In the genomic region with DNA sequence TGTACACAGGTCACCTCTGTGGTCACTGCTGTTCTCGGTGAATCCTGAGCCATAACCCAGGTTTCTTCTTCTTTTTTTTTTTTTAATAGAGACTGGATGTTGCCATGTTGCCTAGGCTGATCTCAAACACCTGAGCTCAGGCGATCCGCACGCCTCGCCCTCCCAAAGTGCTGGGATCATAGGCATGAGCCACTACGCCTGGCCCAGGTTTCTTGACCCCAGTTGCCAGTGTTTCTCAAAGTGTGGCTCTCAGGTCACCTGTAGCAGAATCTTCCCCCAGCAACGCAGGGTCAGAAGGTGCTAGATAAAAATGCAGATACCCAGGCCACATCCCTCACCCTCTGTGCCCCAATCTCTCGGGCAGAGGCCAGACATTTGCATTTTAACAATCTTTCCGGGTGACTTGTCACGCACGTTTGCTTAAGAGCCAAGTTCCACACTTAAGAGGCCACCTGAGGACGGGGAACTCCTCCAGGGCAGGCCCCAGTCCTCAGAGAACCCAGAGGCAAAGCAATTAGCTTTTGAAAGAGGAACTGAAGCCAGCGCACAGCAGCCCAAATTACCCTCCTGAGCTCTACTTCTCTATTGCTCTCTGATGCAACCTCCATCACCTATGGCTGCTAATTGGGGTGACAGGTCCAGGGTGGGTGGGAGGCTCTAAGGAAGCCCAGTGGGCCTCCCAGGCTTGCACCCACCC, we compare ENCODE assay signal across 1 cellular context.
A peak's percentile ranks its signal among the peaks of the same experiment; 100 is the strongest.
TF ChIP-seq lines count a peak whose summit lies in the region.

No MANE protein-coding gene starts in this region.

TF ChIP-seq in GM12878, 131 proteins besides CTCF, POLR2A, EP300 and RAD21 (continued from another document and continues in another):
- TF ChIP-seq ZNF384 (IDR thresholded peaks at IDR 0.05; ENCODE audit: borderline replicate concordance, low read depth, low read length) (0 out of 2 replicates have a peak, but pooled peaks have one; percentile 7), SIX5 (IDR thresholded peaks at IDR 0.05; ENCODE audit: low read depth, low read length, severe bottlenecking) (no peak), HDAC2 (IDR thresholded peaks at IDR 0.05) (no peak), GATAD2B (conservative IDR thresholded peaks at IDR 0.05; ENCODE audit: low read depth) (peak; percentile 89), ZZZ3 (IDR thresholded peaks at IDR 0.05; ENCODE audit: control insufficient read depth, insufficient read length, low read depth) (no peak), SREBF1 (IDR thresholded peaks at IDR 0.05; ENCODE audit: low read length) (peak; percentile 59), CREM (IDR thresholded peaks at IDR 0.05; ENCODE audit: low read depth) (0 out of 2 replicates have a peak, but pooled peaks have one; percentile 34), IRF4 (IDR thresholded peaks at IDR 0.05; ENCODE audit: low read depth, low read length) (peak; percentile 94), ATF7 (IDR thresholded peaks at IDR 0.05; ENCODE audit: low read depth) (peak; percentile 74), MEF2B (IDR thresholded peaks at IDR 0.05; ENCODE audit: partially characterized antibody, poor library complexity, severe bottlenecking) (peak; percentile 91), TCF3 (IDR thresholded peaks at IDR 0.05; ENCODE audit: borderline replicate concordance, insufficient read depth, low read depth, low read length) (peak; percentile 52; the same call in 1 of the 2 replicates), LARP7 (IDR thresholded peaks at IDR 0.05) (no peak), SP1 (IDR thresholded peaks at IDR 0.05; ENCODE audit: low read depth, low read length) (peak; percentile 46), NR2C2 (IDR thresholded peaks at IDR 0.05; ENCODE audit: borderline replicate concordance, control insufficient read depth, insufficient read length, low read depth) (no peak), PAX8 (IDR thresholded peaks at IDR 0.05) (no peak), RELA (IDR thresholded peaks at IDR 0.05; ENCODE audit: borderline replicate concordance, partially characterized antibody) (peak; percentile 90), BACH1 (IDR thresholded peaks at IDR 0.05; ENCODE audit: borderline replicate concordance) (peak; percentile 88; the same call in 1 of the 2 replicates), CBX3 (IDR thresholded peaks at IDR 0.05; ENCODE audit: borderline replicate concordance, low read depth) (no peak), RBBP5 (conservative IDR thresholded peaks at IDR 0.05) (no peak), CHD2 (IDR thresholded peaks at IDR 0.05; ENCODE audit: borderline replicate concordance, low read depth, low read length) (peak; percentile 79; the same call in 1 of the 2 replicates), FOXM1 (IDR thresholded peaks at IDR 0.05; ENCODE audit: low read depth, low read length) (peak; percentile 60; the same call in 1 of the 2 replicates), ZNF274 (IDR thresholded peaks at IDR 0.05; ENCODE audit: insufficient read depth, insufficient read length) (no peak), STAT1 (conservative IDR thresholded peaks at IDR 0.05) (no peak), SIN3A (IDR thresholded peaks at IDR 0.05; ENCODE audit: low read depth, low read length) (peak; percentile 20; the same call in 1 of the 2 replicates), ESRRA (IDR thresholded peaks at IDR 0.05; ENCODE audit: low read length) (no peak), GABPA (IDR thresholded peaks at IDR 0.05; ENCODE audit: low read depth) (no peak), HDAC6 (IDR thresholded peaks at IDR 0.05; ENCODE audit: unreplicated experiment) (no peak), POLR2AphosphoS5 (IDR thresholded peaks at IDR 0.05; ENCODE audit: low read length) (no peak; the same call in 1 of the 2 replicates), NRF1 (conservative IDR thresholded peaks at IDR 0.05; ENCODE audit: low read depth, low read length) (no peak), KLF5 (IDR thresholded peaks at IDR 0.05; ENCODE audit: partially characterized antibody) (no peak), BHLHE40 (IDR thresholded peaks at IDR 0.05; ENCODE audit: borderline replicate concordance in 1 of 2, low read depth in 2 of 2, low read length in 1 of 2) (peak; percentile 97 to 98), BRCA1 (IDR thresholded peaks at IDR 0.05; ENCODE audit: low read depth, low read length) (no peak), SRF (IDR thresholded peaks at IDR 0.05; ENCODE audit: low read depth in 2 of 2, low read length in 2 of 2) (no peak), CHD1 (IDR thresholded peaks at IDR 0.05; ENCODE audit: low read depth, low read length) (no peak), MYB (IDR thresholded peaks at IDR 0.05; ENCODE audit: borderline replicate concordance, low read depth, low read length) (0 out of 2 replicates have a peak, but pooled peaks have one; percentile 11), SMAD1 (IDR thresholded peaks at IDR 0.05; ENCODE audit: low read depth, partially characterized antibody) (no peak), CEBPB (IDR thresholded peaks at IDR 0.05; ENCODE audit: borderline replicate concordance in 1 of 2, low read depth in 2 of 2, low read length in 2 of 2) (peak in 1 of 2 experiments; percentile 67; a peak in 2 of 4 replicates), TARDBP (IDR thresholded peaks at IDR 0.05; ENCODE audit: borderline replicate concordance) (no peak)
- TF ChIP-seq, protein P1, sequence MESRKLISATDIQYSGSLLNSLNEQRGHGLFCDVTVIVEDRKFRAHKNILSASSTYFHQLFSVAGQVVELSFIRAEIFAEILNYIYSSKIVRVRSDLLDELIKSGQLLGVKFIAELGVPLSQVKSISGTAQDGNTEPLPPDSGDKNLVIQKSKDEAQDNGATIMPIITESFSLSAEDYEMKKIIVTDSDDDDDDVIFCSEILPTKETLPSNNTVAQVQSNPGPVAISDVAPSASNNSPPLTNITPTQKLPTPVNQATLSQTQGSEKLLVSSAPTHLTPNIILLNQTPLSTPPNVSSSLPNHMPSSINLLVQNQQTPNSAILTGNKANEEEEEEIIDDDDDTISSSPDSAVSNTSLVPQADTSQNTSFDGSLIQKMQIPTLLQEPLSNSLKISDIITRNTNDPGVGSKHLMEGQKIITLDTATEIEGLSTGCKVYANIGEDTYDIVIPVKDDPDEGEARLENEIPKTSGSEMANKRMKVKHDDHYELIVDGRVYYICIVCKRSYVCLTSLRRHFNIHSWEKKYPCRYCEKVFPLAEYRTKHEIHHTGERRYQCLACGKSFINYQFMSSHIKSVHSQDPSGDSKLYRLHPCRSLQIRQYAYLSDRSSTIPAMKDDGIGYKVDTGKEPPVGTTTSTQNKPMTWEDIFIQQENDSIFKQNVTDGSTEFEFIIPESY (IDR thresholded peaks at IDR 0.05): no peak
- TF ChIP-seq, protein P2, sequence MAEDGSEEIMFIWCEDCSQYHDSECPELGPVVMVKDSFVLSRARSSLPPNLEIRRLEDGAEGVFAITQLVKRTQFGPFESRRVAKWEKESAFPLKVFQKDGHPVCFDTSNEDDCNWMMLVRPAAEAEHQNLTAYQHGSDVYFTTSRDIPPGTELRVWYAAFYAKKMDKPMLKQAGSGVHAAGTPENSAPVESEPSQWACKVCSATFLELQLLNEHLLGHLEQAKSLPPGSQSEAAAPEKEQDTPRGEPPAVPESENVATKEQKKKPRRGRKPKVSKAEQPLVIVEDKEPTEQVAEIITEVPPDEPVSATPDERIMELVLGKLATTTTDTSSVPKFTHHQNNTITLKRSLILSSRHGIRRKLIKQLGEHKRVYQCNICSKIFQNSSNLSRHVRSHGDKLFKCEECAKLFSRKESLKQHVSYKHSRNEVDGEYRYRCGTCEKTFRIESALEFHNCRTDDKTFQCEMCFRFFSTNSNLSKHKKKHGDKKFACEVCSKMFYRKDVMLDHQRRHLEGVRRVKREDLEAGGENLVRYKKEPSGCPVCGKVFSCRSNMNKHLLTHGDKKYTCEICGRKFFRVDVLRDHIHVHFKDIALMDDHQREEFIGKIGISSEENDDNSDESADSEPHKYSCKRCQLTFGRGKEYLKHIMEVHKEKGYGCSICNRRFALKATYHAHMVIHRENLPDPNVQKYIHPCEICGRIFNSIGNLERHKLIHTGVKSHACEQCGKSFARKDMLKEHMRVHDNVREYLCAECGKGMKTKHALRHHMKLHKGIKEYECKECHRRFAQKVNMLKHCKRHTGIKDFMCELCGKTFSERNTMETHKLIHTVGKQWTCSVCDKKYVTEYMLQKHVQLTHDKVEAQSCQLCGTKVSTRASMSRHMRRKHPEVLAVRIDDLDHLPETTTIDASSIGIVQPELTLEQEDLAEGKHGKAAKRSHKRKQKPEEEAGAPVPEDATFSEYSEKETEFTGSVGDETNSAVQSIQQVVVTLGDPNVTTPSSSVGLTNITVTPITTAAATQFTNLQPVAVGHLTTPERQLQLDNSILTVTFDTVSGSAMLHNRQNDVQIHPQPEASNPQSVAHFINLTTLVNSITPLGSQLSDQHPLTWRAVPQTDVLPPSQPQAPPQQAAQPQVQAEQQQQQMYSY (CRISPR knock-in tag; IDR thresholded peaks at IDR 0.05): no peak
- TF ChIP-seq, protein P3, sequence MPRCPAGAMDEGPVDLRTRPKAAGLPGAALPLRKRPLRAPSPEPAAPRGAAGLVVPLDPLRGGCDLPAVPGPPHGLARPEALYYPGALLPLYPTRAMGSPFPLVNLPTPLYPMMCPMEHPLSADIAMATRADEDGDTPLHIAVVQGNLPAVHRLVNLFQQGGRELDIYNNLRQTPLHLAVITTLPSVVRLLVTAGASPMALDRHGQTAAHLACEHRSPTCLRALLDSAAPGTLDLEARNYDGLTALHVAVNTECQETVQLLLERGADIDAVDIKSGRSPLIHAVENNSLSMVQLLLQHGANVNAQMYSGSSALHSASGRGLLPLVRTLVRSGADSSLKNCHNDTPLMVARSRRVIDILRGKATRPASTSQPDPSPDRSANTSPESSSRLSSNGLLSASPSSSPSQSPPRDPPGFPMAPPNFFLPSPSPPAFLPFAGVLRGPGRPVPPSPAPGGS (IDR thresholded peaks at IDR 0.05; ENCODE audit: borderline replicate concordance, insufficient read depth, low read depth, low read length, poor library complexity, severe bottlenecking): peak; percentile 43
- TF ChIP-seq, protein P4, sequence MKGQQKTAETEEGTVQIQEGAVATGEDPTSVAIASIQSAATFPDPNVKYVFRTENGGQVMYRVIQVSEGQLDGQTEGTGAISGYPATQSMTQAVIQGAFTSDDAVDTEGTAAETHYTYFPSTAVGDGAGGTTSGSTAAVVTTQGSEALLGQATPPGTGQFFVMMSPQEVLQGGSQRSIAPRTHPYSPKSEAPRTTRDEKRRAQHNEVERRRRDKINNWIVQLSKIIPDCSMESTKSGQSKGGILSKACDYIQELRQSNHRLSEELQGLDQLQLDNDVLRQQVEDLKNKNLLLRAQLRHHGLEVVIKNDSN (IDR thresholded peaks at IDR 0.05; ENCODE audit: borderline replicate concordance, extremely low read length, insufficient read depth, low read depth, low read length): no peak
- TF ChIP-seq, protein P5, sequence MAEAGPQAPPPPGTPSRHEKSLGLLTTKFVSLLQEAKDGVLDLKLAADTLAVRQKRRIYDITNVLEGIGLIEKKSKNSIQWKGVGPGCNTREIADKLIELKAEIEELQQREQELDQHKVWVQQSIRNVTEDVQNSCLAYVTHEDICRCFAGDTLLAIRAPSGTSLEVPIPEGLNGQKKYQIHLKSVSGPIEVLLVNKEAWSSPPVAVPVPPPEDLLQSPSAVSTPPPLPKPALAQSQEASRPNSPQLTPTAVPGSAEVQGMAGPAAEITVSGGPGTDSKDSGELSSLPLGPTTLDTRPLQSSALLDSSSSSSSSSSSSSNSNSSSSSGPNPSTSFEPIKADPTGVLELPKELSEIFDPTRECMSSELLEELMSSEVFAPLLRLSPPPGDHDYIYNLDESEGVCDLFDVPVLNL (IDR thresholded peaks at IDR 0.05; ENCODE audit: low read depth, low read length): no peak
- TF ChIP-seq, protein P6, sequence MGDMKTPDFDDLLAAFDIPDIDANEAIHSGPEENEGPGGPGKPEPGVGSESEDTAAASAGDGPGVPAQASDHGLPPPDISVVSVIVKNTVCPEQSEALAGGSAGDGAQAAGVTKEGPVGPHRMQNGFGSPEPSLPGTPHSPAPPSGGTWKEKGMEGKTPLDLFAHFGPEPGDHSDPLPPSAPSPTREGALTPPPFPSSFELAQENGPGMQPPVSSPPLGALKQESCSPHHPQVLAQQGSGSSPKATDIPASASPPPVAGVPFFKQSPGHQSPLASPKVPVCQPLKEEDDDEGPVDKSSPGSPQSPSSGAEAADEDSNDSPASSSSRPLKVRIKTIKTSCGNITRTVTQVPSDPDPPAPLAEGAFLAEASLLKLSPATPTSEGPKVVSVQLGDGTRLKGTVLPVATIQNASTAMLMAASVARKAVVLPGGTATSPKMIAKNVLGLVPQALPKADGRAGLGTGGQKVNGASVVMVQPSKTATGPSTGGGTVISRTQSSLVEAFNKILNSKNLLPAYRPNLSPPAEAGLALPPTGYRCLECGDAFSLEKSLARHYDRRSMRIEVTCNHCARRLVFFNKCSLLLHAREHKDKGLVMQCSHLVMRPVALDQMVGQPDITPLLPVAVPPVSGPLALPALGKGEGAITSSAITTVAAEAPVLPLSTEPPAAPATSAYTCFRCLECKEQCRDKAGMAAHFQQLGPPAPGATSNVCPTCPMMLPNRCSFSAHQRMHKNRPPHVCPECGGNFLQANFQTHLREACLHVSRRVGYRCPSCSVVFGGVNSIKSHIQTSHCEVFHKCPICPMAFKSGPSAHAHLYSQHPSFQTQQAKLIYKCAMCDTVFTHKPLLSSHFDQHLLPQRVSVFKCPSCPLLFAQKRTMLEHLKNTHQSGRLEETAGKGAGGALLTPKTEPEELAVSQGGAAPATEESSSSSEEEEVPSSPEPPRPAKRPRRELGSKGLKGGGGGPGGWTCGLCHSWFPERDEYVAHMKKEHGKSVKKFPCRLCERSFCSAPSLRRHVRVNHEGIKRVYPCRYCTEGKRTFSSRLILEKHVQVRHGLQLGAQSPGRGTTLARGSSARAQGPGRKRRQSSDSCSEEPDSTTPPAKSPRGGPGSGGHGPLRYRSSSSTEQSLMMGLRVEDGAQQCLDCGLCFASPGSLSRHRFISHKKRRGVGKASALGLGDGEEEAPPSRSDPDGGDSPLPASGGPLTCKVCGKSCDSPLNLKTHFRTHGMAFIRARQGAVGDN (IDR thresholded peaks at IDR 0.05): no peak
- TF ChIP-seq, protein P7, sequence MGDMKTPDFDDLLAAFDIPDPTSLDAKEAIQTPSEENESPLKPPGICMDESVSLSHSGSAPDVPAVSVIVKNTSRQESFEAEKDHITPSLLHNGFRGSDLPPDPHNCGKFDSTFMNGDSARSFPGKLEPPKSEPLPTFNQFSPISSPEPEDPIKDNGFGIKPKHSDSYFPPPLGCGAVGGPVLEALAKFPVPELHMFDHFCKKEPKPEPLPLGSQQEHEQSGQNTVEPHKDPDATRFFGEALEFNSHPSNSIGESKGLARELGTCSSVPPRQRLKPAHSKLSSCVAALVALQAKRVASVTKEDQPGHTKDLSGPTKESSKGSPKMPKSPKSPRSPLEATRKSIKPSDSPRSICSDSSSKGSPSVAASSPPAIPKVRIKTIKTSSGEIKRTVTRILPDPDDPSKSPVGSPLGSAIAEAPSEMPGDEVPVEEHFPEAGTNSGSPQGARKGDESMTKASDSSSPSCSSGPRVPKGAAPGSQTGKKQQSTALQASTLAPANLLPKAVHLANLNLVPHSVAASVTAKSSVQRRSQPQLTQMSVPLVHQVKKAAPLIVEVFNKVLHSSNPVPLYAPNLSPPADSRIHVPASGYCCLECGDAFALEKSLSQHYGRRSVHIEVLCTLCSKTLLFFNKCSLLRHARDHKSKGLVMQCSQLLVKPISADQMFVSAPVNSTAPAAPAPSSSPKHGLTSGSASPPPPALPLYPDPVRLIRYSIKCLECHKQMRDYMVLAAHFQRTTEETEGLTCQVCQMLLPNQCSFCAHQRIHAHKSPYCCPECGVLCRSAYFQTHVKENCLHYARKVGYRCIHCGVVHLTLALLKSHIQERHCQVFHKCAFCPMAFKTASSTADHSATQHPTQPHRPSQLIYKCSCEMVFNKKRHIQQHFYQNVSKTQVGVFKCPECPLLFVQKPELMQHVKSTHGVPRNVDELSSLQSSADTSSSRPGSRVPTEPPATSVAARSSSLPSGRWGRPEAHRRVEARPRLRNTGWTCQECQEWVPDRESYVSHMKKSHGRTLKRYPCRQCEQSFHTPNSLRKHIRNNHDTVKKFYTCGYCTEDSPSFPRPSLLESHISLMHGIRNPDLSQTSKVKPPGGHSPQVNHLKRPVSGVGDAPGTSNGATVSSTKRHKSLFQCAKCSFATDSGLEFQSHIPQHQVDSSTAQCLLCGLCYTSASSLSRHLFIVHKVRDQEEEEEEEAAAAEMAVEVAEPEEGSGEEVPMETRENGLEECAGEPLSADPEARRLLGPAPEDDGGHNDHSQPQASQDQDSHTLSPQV (IDR thresholded peaks at IDR 0.05): no peak
